Comparison of ENCODE assay signal across 1 cellular context in genomic region chr3:172098698-172099494, GRCh38.
A peak's percentile ranks its signal among the peaks of the same experiment; 100 is the strongest.
TF ChIP-seq lines count a peak whose summit lies in the region.

No MANE protein-coding gene starts in this region.

TF ChIP-seq in HepG2, 621 proteins besides CTCF, POLR2A, EP300 and RAD21 (continued from another document and continues in another):
- no peak for TF ChIP-seq ZBED4 (CRISPR knock-in tag; IDR thresholded peaks at IDR 0.05; ENCODE audit: borderline replicate concordance)
- no peak for TF ChIP-seq GPN1 (CRISPR knock-in tag; IDR thresholded peaks at IDR 0.05; ENCODE audit: borderline replicate concordance)
- no peak for TF ChIP-seq ZNF138 (CRISPR knock-in tag; IDR thresholded peaks at IDR 0.05; ENCODE audit: low read depth)
- TF ChIP-seq FOXA1 (IDR thresholded peaks at IDR 0.05): no peak
- TF ChIP-seq FOXA1 (CRISPR knock-in tag; IDR thresholded peaks at IDR 0.05): peak; percentile 90
- TF ChIP-seq GATA4 (IDR thresholded peaks at IDR 0.05; ENCODE audit: borderline replicate concordance, low read depth): peak; percentile 29; the same call in 1 of the 2 replicates
- TF ChIP-seq KDM5A (IDR thresholded peaks at IDR 0.05; ENCODE audit: borderline replicate concordance, low read length): no peak
- peak; percentile 78 for TF ChIP-seq HOXA3 (CRISPR knock-in tag; IDR thresholded peaks at IDR 0.05)
- TF ChIP-seq ZNF557 (CRISPR knock-in tag; IDR thresholded peaks at IDR 0.05): no peak
- peak; percentile 62; the same call in 1 of the 2 replicates for TF ChIP-seq CBX5 (CRISPR knock-in tag; IDR thresholded peaks at IDR 0.05; ENCODE audit: borderline replicate concordance)
- TF ChIP-seq POLR2G (IDR thresholded peaks at IDR 0.05; ENCODE audit: low read depth, low read length): peak; percentile 55
- TF ChIP-seq ZNF558 (CRISPR knock-in tag; IDR thresholded peaks at IDR 0.05; ENCODE audit: borderline replicate concordance): no peak
- no peak for TF ChIP-seq NFKB2 (CRISPR knock-in tag; IDR thresholded peaks at IDR 0.05; ENCODE audit: borderline replicate concordance)
- TF ChIP-seq ZBTB3 (CRISPR knock-in tag; IDR thresholded peaks at IDR 0.05; ENCODE audit: borderline replicate concordance, low read depth): no peak
- peak; percentile 70; the same call in 1 of the 2 replicates for TF ChIP-seq ZBTB38 (CRISPR knock-in tag; IDR thresholded peaks at IDR 0.05)
- peak; percentile 92 for TF ChIP-seq TEAD3 (CRISPR knock-in tag; optimal IDR thresholded peaks at IDR 0.05; ENCODE audit: borderline replicate concordance)
- no peak for TF ChIP-seq ZKSCAN5 (CRISPR knock-in tag; IDR thresholded peaks at IDR 0.05)
- no peak for TF ChIP-seq IKZF4 (CRISPR knock-in tag; IDR thresholded peaks at IDR 0.05; ENCODE audit: borderline replicate concordance, low read depth, not compliant biosample characterization)
- TF ChIP-seq ZNF431 (CRISPR knock-in tag; IDR thresholded peaks at IDR 0.05; ENCODE audit: borderline replicate concordance, low read depth): no peak
- TF ChIP-seq KLF16 (CRISPR knock-in tag; IDR thresholded peaks at IDR 0.05): 0 out of 4 replicates have a peak, but pooled peaks of 1 of the 2 experiments have one; percentile 31
- no peak for TF ChIP-seq MAFK (conservative IDR thresholded peaks at IDR 0.05 in 1 of 2, IDR thresholded peaks at IDR 0.05 in 1 of 2; ENCODE audit: low read length in 2 of 2)
- TF ChIP-seq TCF7L2 (IDR thresholded peaks at IDR 0.05; ENCODE audit: low read depth, low read length): no peak
- TF ChIP-seq ZFP36 (IDR thresholded peaks at IDR 0.05; ENCODE audit: borderline replicate concordance, low read depth, low read length, partially characterized antibody): no peak
- no peak for TF ChIP-seq NFKBIZ (CRISPR knock-in tag; IDR thresholded peaks at IDR 0.05)
- no peak for TF ChIP-seq NFYB (CRISPR knock-in tag; IDR thresholded peaks at IDR 0.05)
- TF ChIP-seq LCORL (IDR thresholded peaks at IDR 0.05): no peak
- TF ChIP-seq LCORL (CRISPR knock-in tag; IDR thresholded peaks at IDR 0.05): no peak
- TF ChIP-seq POLR2AphosphoS5 (IDR thresholded peaks at IDR 0.05; ENCODE audit: low read depth, low read length): peak; percentile 46
- no peak for TF ChIP-seq NRL (CRISPR knock-in tag; IDR thresholded peaks at IDR 0.05; ENCODE audit: borderline replicate concordance)
- TF ChIP-seq TFDP2 (CRISPR knock-in tag; IDR thresholded peaks at IDR 0.05): 0 out of 2 replicates have a peak, but pooled peaks have one; percentile 63
- no peak for TF ChIP-seq ZNF234 (CRISPR knock-in tag; conservative IDR thresholded peaks at IDR 0.05)
- TF ChIP-seq ZNF280D (CRISPR knock-in tag; IDR thresholded peaks at IDR 0.05): no peak
- TF ChIP-seq MTA1 (CRISPR knock-in tag; IDR thresholded peaks at IDR 0.05; ENCODE audit: borderline replicate concordance): no peak; the same call in 1 of the 2 replicates
- no peak for TF ChIP-seq ARNTL (CRISPR knock-in tag; IDR thresholded peaks at IDR 0.05)
- no peak for TF ChIP-seq RERE (CRISPR knock-in tag; IDR thresholded peaks at IDR 0.05; ENCODE audit: low read depth)
- no peak for TF ChIP-seq NKX3-1 (CRISPR knock-in tag; IDR thresholded peaks at IDR 0.05)
- no peak for TF ChIP-seq ZNF75D (CRISPR knock-in tag; IDR thresholded peaks at IDR 0.05; ENCODE audit: borderline replicate concordance)
- no peak for TF ChIP-seq GLI4 (CRISPR knock-in tag; IDR thresholded peaks at IDR 0.05; ENCODE audit: borderline replicate concordance)
- TF ChIP-seq THAP9 (CRISPR knock-in tag; IDR thresholded peaks at IDR 0.05; ENCODE audit: borderline replicate concordance): no peak
- no peak for TF ChIP-seq ZNF136 (CRISPR knock-in tag; IDR thresholded peaks at IDR 0.05; ENCODE audit: low read depth)
- TF ChIP-seq ZNF580 (CRISPR knock-in tag; IDR thresholded peaks at IDR 0.05; ENCODE audit: borderline replicate concordance, low read depth): peak; percentile 67; the same call in 1 of the 2 replicates
- peak; percentile 81; the same call in 1 of the 2 replicates for TF ChIP-seq FOXO1 (CRISPR knock-in tag; IDR thresholded peaks at IDR 0.05)
- no peak for TF ChIP-seq CEBPB (IDR thresholded peaks at IDR 0.05; ENCODE audit: borderline replicate concordance, low read depth, low read length)
- TF ChIP-seq ISX (CRISPR knock-in tag; conservative IDR thresholded peaks at IDR 0.05): no peak
- no peak for TF ChIP-seq BRCA1 (CRISPR knock-in tag; IDR thresholded peaks at IDR 0.05)
- TF ChIP-seq RXRA (CRISPR knock-in tag; IDR thresholded peaks at IDR 0.05): peak; percentile 51; the same call in 1 of the 2 replicates
- TF ChIP-seq CBX2 (IDR thresholded peaks at IDR 0.05; ENCODE audit: low read depth, low read length): no peak
- no peak for TF ChIP-seq CBX2 (CRISPR knock-in tag; IDR thresholded peaks at IDR 0.05; ENCODE audit: low read depth)
- no peak for TF ChIP-seq PBX3 (CRISPR knock-in tag; IDR thresholded peaks at IDR 0.05; ENCODE audit: borderline replicate concordance)
- no peak for TF ChIP-seq POLR2AphosphoS2 (IDR thresholded peaks at IDR 0.05; ENCODE audit: low read depth, low read length)
